20 cellular contexts compared by ENCODE assay signal in the genomic region with DNA sequence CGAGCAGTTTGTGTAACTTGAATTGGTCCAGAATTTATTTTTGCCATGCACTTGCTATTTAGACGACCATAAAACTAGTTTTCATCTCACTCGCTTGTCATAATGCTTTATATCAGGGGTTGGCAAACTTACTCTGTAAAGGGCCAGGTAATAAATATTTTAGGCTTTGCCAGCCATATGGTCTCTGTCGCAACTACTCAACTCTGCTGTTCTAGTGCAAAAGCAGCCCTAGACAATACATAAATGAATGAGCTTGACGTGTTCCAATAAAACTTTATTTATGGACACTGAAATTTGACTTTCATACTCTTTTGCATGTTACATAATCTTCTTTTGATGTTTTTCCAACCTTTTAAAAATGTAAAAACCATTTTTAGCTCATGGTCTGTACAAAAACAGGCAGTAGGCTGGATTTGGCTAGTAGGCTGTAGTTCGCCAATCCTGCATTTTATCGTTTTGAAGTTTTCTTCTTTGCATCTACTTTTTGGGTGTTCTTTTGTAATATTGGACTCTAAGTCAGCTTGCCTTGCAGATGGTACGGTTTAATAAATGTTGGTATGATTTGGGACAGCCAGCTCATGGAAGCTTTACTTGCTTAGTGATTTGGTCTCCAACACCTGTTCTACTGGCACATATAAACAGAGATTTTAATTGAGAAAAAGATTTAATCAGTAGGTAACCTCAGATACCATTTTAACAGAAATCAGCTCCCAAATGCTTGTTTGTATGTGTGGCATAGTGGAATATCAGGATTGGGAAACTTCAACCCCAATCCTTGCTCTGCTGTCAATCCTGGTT. TPM values are rescaled to one million over a fixed set of nuclear protein-coding genes. Genes with fewer than 3 reads are reported as not detected.
DNase-seq lines count a peak whose midpoint lies in the region; ATAC-seq and TF ChIP-seq lines count a peak whose summit lies in the region.
"Had no signal": no experiment of that assay in that cellular context is flagged by ENCODE, and none has a peak within 500 bp of the region (broad histone marks: within the 10 kb centered on the region; RNA-seq: fewer than 3 reads in every experiment).

No MANE protein-coding gene starts in this region.

- H3K27me3 Mint-ChIP-seq in activated CD8-positive, alpha-beta T cell treated with anti-CD3 and anti-CD28 coated beads for 36 hours: no peaks in the 10 kb centered on the region
- no peaks in the 10 kb centered on the region for H3K27me3 Mint-ChIP-seq in activated CD8-positive, alpha-beta T cell treated with anti-CD3 and anti-CD28 coated beads, Interleukin-2, amount 10 ng/mL, durations not matched to agents 7 days and 5 days (ENCODE audit: low read depth)
- H3K27me3 Mint-ChIP-seq in endothelial cell (ENCODE audit: unreplicated experiment): peaks cover 6% of the 10 kb centered on the region

- H3K4me1 ChIP-seq in IMR-90 (ENCODE audit: control insufficient read depth, insufficient read depth, low read length) (peaks cover 16% of the 10 kb centered on the region), MM.1S (ENCODE audit: low read length) (0 out of 2 replicates have a peak, but pooled peaks cover 5% of the 10 kb centered on the region)
- H3K4me1 ChIP-seq: Caco-2 had no signal

- TF ChIP-seq RAD21 in IMR-90 (IDR thresholded peaks at IDR 0.05; ENCODE audit: low read length): no peak

- intact Hi-C loops in activated CD8-positive, alpha-beta T cell treated with anti-CD3 and anti-CD28 coated beads for 36 hours (cut with micrococcal nuclease): no loop called here
- intact Hi-C loops in IMR-90 (cut with micrococcal nuclease): loop anchor here (2.0 kb wide), 1 partner anchor 19 kb away; no protein-coding TSS in a partner anchor

- no peaks in the 10 kb centered on the region; the same call in 1 of the 2 replicates for H3F3A ChIP-seq in MM.1S (ENCODE audit: insufficient read depth, low read length)

- H3K27me3 ChIP-seq in IMR-90 (ENCODE audit: control insufficient read depth, insufficient read depth, low read length) (no peaks in the 10 kb centered on the region), MM.1S (replicated peaks; ENCODE audit: insufficient read depth, low read length) (no peaks in the 10 kb centered on the region)

- no peak overlapping the region for H2AK9ac ChIP-seq in IMR-90 (replicated peaks; ENCODE audit: low read depth, low read length, poor library complexity)

- H3K27ac ChIP-seq in IMR-90 (ENCODE audit: insufficient read depth, low read length): no peak overlapping the region
- no peak overlapping the region for H3K27ac ChIP-seq in MM.1S (ENCODE audit: low read length)

- 0 out of 2 replicates have a peak overlapping the region, but pooled peaks have one; percentile 9 for H3K14ac ChIP-seq in IMR-90 (replicated peaks; ENCODE audit: low read depth, low read length)

- TF ChIP-seq POLR2A in IMR-90 (IDR thresholded peaks at IDR 0.05; ENCODE audit: low read depth, low read length): no peak

- in situ Hi-C loops in IMR-90 (cut with MboI; ENCODE audit: low sequenced_read_pairs): no loop called here

- WGBS in IMR-90 (ENCODE audit: extremely low coverage in 2 of 2, insufficient read length in 1 of 2), 2 experiments: 100% methylated on average over 1 of the region's 8 CpGs; no CpG with 5 or more reads in 1 of the 2 experiments

- POLR2A ChIA-PET in activated CD8-positive, alpha-beta T cell treated with anti-CD3 and anti-CD28 coated beads for 36 hours (lab: Charles Lee): interaction anchor here (1.4 kb wide), 1 partner anchor 11 kb away, joined by 3 read pairs; no protein-coding TSS in a partner anchor
- POLR2A ChIA-PET in activated CD8-positive, alpha-beta T cell treated with anti-CD3 and anti-CD28 coated beads, Interleukin-2, amount 10 ng/mL, durations not matched to agents 7 days and 5 days (lab: Charles Lee): no interaction called here
- POLR2A ChIA-PET in IMR-90 (lab: Charles Lee; ENCODE audit: unreplicated experiment): no interaction called here

- no peak overlapping the region for H2BK15ac ChIP-seq in IMR-90 (ENCODE audit: low read depth, low read length)

- no peak overlapping the region for H4K8ac ChIP-seq in IMR-90 (ENCODE audit: low read depth in 2 of 2, low read length in 2 of 2)

- H3K56ac ChIP-seq in IMR-90 (ENCODE audit: extremely low read depth, insufficient read depth, low read length): no peak overlapping the region

- peaks cover 98% of the 10 kb centered on the region for H3K79me2 ChIP-seq in MM.1S (ENCODE audit: low read length)

- H3K9me3 ChIP-seq in IMR-90 (ENCODE audit: control insufficient read depth, insufficient read depth, low read length) (no peaks in the 10 kb centered on the region), MM.1S (replicated peaks; ENCODE audit: insufficient read depth, low read length) (no peaks in the 10 kb centered on the region)

- H3K4me3 Mint-ChIP-seq in activated CD8-positive, alpha-beta T cell treated with anti-CD3 and anti-CD28 coated beads for 36 hours: no peak overlapping the region
- no peak overlapping the region for H3K4me3 Mint-ChIP-seq in activated CD8-positive, alpha-beta T cell treated with anti-CD3 and anti-CD28 coated beads, Interleukin-2, amount 10 ng/mL, durations not matched to agents 7 days and 5 days
- H3K4me3 Mint-ChIP-seq in endothelial cell (ENCODE audit: unreplicated experiment): no peak overlapping the region
- no peak overlapping the region for H3K4me3 Mint-ChIP-seq in stimulated activated effector memory CD8-positive, alpha-beta T cell treated with anti-CD3 and anti-CD28 coated beads, Interleukin-12 subunit alpha, Interleukin-12 subunit beta, amount 100 ng/mL, for 72 hours

- peaks cover 73% of the 10 kb centered on the region for H3K36me3 Mint-ChIP-seq in activated CD8-positive, alpha-beta T cell treated with anti-CD3 and anti-CD28 coated beads for 36 hours (ENCODE audit: low read depth)
- H3K36me3 Mint-ChIP-seq in activated CD8-positive, alpha-beta T cell treated with anti-CD3 and anti-CD28 coated beads, Interleukin-2, amount 10 ng/mL, durations not matched to agents 7 days and 5 days (ENCODE audit: low read depth): peaks cover 64% of the 10 kb centered on the region
- peaks cover 50% of the 10 kb centered on the region for H3K36me3 Mint-ChIP-seq in endothelial cell (ENCODE audit: low read depth, unreplicated experiment)
- H3K36me3 Mint-ChIP-seq in stimulated activated effector memory CD8-positive, alpha-beta T cell treated with anti-CD3 and anti-CD28 coated beads, Interleukin-12 subunit alpha, Interleukin-12 subunit beta, amount 100 ng/mL, for 72 hours: peaks cover 80% of the 10 kb centered on the region

- H3K9me2 ChIP-seq in MM.1S (replicated peaks; ENCODE audit: insufficient read depth, low read length): no peaks in the 10 kb centered on the region

- no peak overlapping the region for H4K5ac ChIP-seq in IMR-90 (ENCODE audit: low read depth, low read length)

- peaks cover 38% of the 10 kb centered on the region for H3K4me1 Mint-ChIP-seq in activated CD8-positive, alpha-beta T cell treated with anti-CD3 and anti-CD28 coated beads for 36 hours (ENCODE audit: low read depth)
- peaks cover 12% of the 10 kb centered on the region for H3K4me1 Mint-ChIP-seq in activated CD8-positive, alpha-beta T cell treated with anti-CD3 and anti-CD28 coated beads, Interleukin-2, amount 10 ng/mL, durations not matched to agents 7 days and 5 days (ENCODE audit: low read depth)
- peaks cover 58% of the 10 kb centered on the region for H3K4me1 Mint-ChIP-seq in endothelial cell (ENCODE audit: unreplicated experiment)
- H3K4me1 Mint-ChIP-seq in stimulated activated effector memory CD8-positive, alpha-beta T cell treated with anti-CD3 and anti-CD28 coated beads, Interleukin-12 subunit alpha, Interleukin-12 subunit beta, amount 100 ng/mL, for 72 hours: peaks cover 54% of the 10 kb centered on the region

- H3K18ac ChIP-seq in IMR-90 (ENCODE audit: low read depth, low read length): no peak overlapping the region

- no peak for DNase-seq in activated CD8-positive, alpha-beta T cell treated with anti-CD3 and anti-CD28 coated beads for 36 hours
- DNase-seq in activated CD8-positive, alpha-beta T cell treated with anti-CD3 and anti-CD28 coated beads, Interleukin-2, amount 10 ng/mL, durations not matched to agents 7 days and 5 days: no peak
- no peak for DNase-seq in IMR-90
- no peak for DNase-seq in endothelial cell (ENCODE audit: low spot score)
- no peak for DNase-seq in stimulated activated effector memory CD8-positive, alpha-beta T cell treated with anti-CD3 and anti-CD28 coated beads, Interleukin-12 subunit alpha, Interleukin-12 subunit beta, amount 100 ng/mL, for 72 hours (ENCODE audit: low spot score in 2 of 2)
- no peak for DNase-seq in MM.1S
- no peak for DNase-seq in SIG-M5 (lab: John Stamatoyannopoulos, UW)
- DNase-seq in D341Med (ENCODE audit: low spot score): no peak
- DNase-seq: AML-193; Caco-2; DMS79 treated with DMSO at 0.1 percent for 48 hours; GDM1; Karpas-422; NCI-H1417; NCI-H2227 treated with DMSO at 0.1 percent for 48 hours; NCI-H524 treated with DMSO at 0.1 percent for 48 hours; NK-92 treated with Interleukin-12 subunit alpha and Interleukin-12 subunit beta, amount 100 ng/mL, for 24 hours; OCI-M1 had no signal

- H3K4me2 ChIP-seq in IMR-90 (ENCODE audit: low read depth, low read length): no peak overlapping the region
- H3K4me2 ChIP-seq in MM.1S (ENCODE audit: low read depth, low read length): no peak overlapping the region

- peaks cover 19% of the 10 kb centered on the region for H3K9me1 ChIP-seq in IMR-90 (ENCODE audit: insufficient read depth, low read length)

- H3K79me1 ChIP-seq in IMR-90 (ENCODE audit: low read depth in 1 of 2, low read length in 2 of 2): peaks cover 15 to 61% of the 10 kb centered on the region in 2 experiments

- 0 out of 2 replicates have a peak overlapping the region, but pooled peaks have one; percentile 29 for H3K4ac ChIP-seq in IMR-90 (ENCODE audit: low read depth, low read length)

- TF ChIP-seq CTCF in activated CD8-positive, alpha-beta T cell treated with anti-CD3 and anti-CD28 coated beads for 36 hours (IDR thresholded peaks at IDR 0.05): no peak
- TF ChIP-seq CTCF in IMR-90 (conservative IDR thresholded peaks at IDR 0.05; ENCODE audit: low read depth, low read length) (no peak), endothelial cell (IDR thresholded peaks at IDR 0.05; ENCODE audit: unreplicated experiment) (no peak), MM.1S (IDR thresholded peaks at IDR 0.05; ENCODE audit: low read length) (no peak)

- H3K4me3 ChIP-seq in IMR-90 (ENCODE audit: insufficient read depth, low read depth, low read length) (no peak overlapping the region), MM.1S (ENCODE audit: low read length) (no peak overlapping the region)

- peak overlapping the region; percentile 30; the same call in 1 of the 2 replicates for H2BK20ac ChIP-seq in IMR-90 (ENCODE audit: low read depth, low read length)

- no peak overlapping the region for H2AK5ac ChIP-seq in IMR-90 (ENCODE audit: low read depth, low read length)

- H3K36me3 ChIP-seq in IMR-90 (ENCODE audit: control insufficient read depth, insufficient read depth, low read length) (peaks cover 1% of the 10 kb centered on the region), MM.1S (replicated peaks; ENCODE audit: insufficient read depth, low read length) (peaks cover 18% of the 10 kb centered on the region)

- ATAC-seq in activated CD8-positive, alpha-beta T cell treated with anti-CD3 and anti-CD28 coated beads for 36 hours: no peak
- no peak for ATAC-seq in activated CD8-positive, alpha-beta T cell treated with anti-CD3 and anti-CD28 coated beads, Interleukin-2, amount 10 ng/mL, durations not matched to agents 7 days and 5 days
- ATAC-seq in IMR-90 (ENCODE audit: low read depth): no peak
- no peak for ATAC-seq in stimulated activated effector memory CD8-positive, alpha-beta T cell treated with anti-CD3 and anti-CD28 coated beads, Interleukin-12 subunit alpha, Interleukin-12 subunit beta, amount 100 ng/mL, for 72 hours
- ATAC-seq: HepG2 had no signal

- H2BK120ac ChIP-seq in IMR-90 (ENCODE audit: low read depth, low read length): no peak overlapping the region

- H3K9me3 Mint-ChIP-seq in activated CD8-positive, alpha-beta T cell treated with anti-CD3 and anti-CD28 coated beads for 36 hours: peaks cover 16% of the 10 kb centered on the region
- H3K9me3 Mint-ChIP-seq in activated CD8-positive, alpha-beta T cell treated with anti-CD3 and anti-CD28 coated beads, Interleukin-2, amount 10 ng/mL, durations not matched to agents 7 days and 5 days (ENCODE audit: insufficient read depth): peaks cover 22% of the 10 kb centered on the region
- H3K9me3 Mint-ChIP-seq in endothelial cell (ENCODE audit: unreplicated experiment): no peaks in the 10 kb centered on the region
- H3K9me3 Mint-ChIP-seq in stimulated activated effector memory CD8-positive, alpha-beta T cell treated with anti-CD3 and anti-CD28 coated beads, Interleukin-12 subunit alpha, Interleukin-12 subunit beta, amount 100 ng/mL, for 72 hours: peaks cover 6% of the 10 kb centered on the region

- peak overlapping the region; percentile 57 for H3K27ac Mint-ChIP-seq in activated CD8-positive, alpha-beta T cell treated with anti-CD3 and anti-CD28 coated beads for 36 hours
- H3K27ac Mint-ChIP-seq in activated CD8-positive, alpha-beta T cell treated with anti-CD3 and anti-CD28 coated beads, Interleukin-2, amount 10 ng/mL, durations not matched to agents 7 days and 5 days: no peak overlapping the region
- peak overlapping the region; percentile 42 for H3K27ac Mint-ChIP-seq in endothelial cell (ENCODE audit: unreplicated experiment)
- peak overlapping the region; percentile 8 for H3K27ac Mint-ChIP-seq in stimulated activated effector memory CD8-positive, alpha-beta T cell treated with anti-CD3 and anti-CD28 coated beads, Interleukin-12 subunit alpha, Interleukin-12 subunit beta, amount 100 ng/mL, for 72 hours

- peaks cover 48% of the 10 kb centered on the region for H4K20me1 ChIP-seq in IMR-90 (ENCODE audit: insufficient read depth, low read length)
- H4K20me1 ChIP-seq in MM.1S (ENCODE audit: insufficient read depth, low read length): peaks cover 70% of the 10 kb centered on the region

- H4K91ac ChIP-seq in IMR-90 (ENCODE audit: insufficient read depth, low read depth, low read length): no peak overlapping the region

- H2BK5ac ChIP-seq in IMR-90 (ENCODE audit: low read depth, low read length, poor library complexity, severe bottlenecking): peak overlapping the region; percentile 84

- no peak overlapping the region for H3K9ac ChIP-seq in IMR-90 (ENCODE audit: low read depth, low read length)
- no peak overlapping the region for H3K9ac ChIP-seq in MM.1S (ENCODE audit: low read length)

- CTCF ChIA-PET in activated CD8-positive, alpha-beta T cell treated with anti-CD3 and anti-CD28 coated beads for 36 hours (lab: Charles Lee): interaction anchor here (0.7 to 2.0 kb wide), 3 partner anchors 30 to 532 kb away, joined by 3 to 7 read pairs (median 4); no protein-coding TSS in a partner anchor
- CTCF ChIA-PET in activated CD8-positive, alpha-beta T cell treated with anti-CD3 and anti-CD28 coated beads, Interleukin-2, amount 10 ng/mL, durations not matched to agents 7 days and 5 days (lab: Charles Lee): interaction anchor here (1.0 to 1.1 kb wide), 2 partner anchors 16 to 17 kb away, joined by 3 to 5 read pairs; no protein-coding TSS in a partner anchor
- CTCF ChIA-PET in IMR-90 (lab: Yijun Ruan, JAX): no interaction called here

- no peak overlapping the region for H2AFZ ChIP-seq in IMR-90 (replicated peaks; ENCODE audit: low read length, poor library complexity)
- H2AFZ ChIP-seq in MM.1S (ENCODE audit: low read length): no peak overlapping the region

- no TSS peak for BruUV-seq in IMR-90 (replicated peaks; lab: Mats Ljungman, UMichigan)

- dilution Hi-C loops in IMR-90 (cut with HindIII; ENCODE audit: low sequenced_read_pairs, unreplicated experiment): no loop called here

- no peak overlapping the region for H3K23ac ChIP-seq in IMR-90 (ENCODE audit: low read depth, low read length)

RNA-seq across cellular contexts. Expression of a gene that starts 25.6 kb away (rescaled TPM):
- total RNA-seq in activated CD8-positive, alpha-beta T cell treated with anti-CD3 and anti-CD28 coated beads for 36 hours: 100 to 1,000 TPM; 206 to 208 TPM
- total RNA-seq in activated CD8-positive, alpha-beta T cell treated with anti-CD3 and anti-CD28 coated beads, Interleukin-2, amount 10 ng/mL, durations not matched to agents 7 days and 5 days: 100 to 1,000 TPM; 169 to 174 TPM
- total RNA-seq in IMR-90 (2012; rRNA removed) (246 and 294 TPM in 2 replicates), endothelial cell (ENCODE audit: unreplicated experiment) (375 TPM)
- 154 TPM in 2 replicates for polyA plus RNA-seq in IMR-90 (2012; rRNA removed)
- polyA plus RNA-seq in IMR-90 (2012; cell fraction: cytosol; rRNA removed): 162 and 171 TPM in 2 replicates
- polyA plus RNA-seq in IMR-90 (2012; cell fraction: nucleus; rRNA removed; ENCODE audit: low replicate concordance): 107 and 113 TPM in 2 replicates

RNA-seq across cellular contexts. Expression of a gene that starts 59.7 kb away (rescaled TPM):
- not detected for total RNA-seq in activated CD8-positive, alpha-beta T cell treated with anti-CD3 and anti-CD28 coated beads for 36 hours
- total RNA-seq in activated CD8-positive, alpha-beta T cell treated with anti-CD3 and anti-CD28 coated beads, Interleukin-2, amount 10 ng/mL, durations not matched to agents 7 days and 5 days: not detected
- total RNA-seq in IMR-90 (2012; rRNA removed) (not detected in 2 replicates), endothelial cell (ENCODE audit: unreplicated experiment) (0.33 TPM)
- not detected in 2 replicates for polyA plus RNA-seq in IMR-90 (2012; rRNA removed)
- polyA plus RNA-seq in IMR-90 (2012; cell fraction: cytosol; rRNA removed): not detected in 2 replicates
- not detected in 2 replicates for polyA plus RNA-seq in IMR-90 (2012; cell fraction: nucleus; rRNA removed; ENCODE audit: low replicate concordance)
- total RNA-seq: A673, Caco-2, HepG2 had no signal
- polyA plus RNA-seq: HepG2 had no signal
